In genomic region chr10:112583236-112583919, GRCh38 we compare ENCODE assay signal across 1 cellular context.
TF ChIP-seq lines count a peak whose summit lies in the region.

No MANE protein-coding gene starts in this region.

TF ChIP-seq in SK-N-SH, 30 proteins besides CTCF, POLR2A, EP300 and RAD21 (continued from another document):
- TF ChIP-seq REST (IDR thresholded peaks at IDR 0.05; ENCODE audit: low read depth, low read length) (no peak), SIN3A (IDR thresholded peaks at IDR 0.05; ENCODE audit: borderline replicate concordance, low read depth, low read length) (no peak), USF2 (IDR thresholded peaks at IDR 0.05; ENCODE audit: borderline replicate concordance, low read depth, low read length) (no peak), FOXM1 (IDR thresholded peaks at IDR 0.05; ENCODE audit: low read depth) (no peak), MXI1 (IDR thresholded peaks at IDR 0.05; ENCODE audit: low read depth, low read length) (no peak)
